ENCODE assay signal across 8 cellular contexts in the genomic region with DNA sequence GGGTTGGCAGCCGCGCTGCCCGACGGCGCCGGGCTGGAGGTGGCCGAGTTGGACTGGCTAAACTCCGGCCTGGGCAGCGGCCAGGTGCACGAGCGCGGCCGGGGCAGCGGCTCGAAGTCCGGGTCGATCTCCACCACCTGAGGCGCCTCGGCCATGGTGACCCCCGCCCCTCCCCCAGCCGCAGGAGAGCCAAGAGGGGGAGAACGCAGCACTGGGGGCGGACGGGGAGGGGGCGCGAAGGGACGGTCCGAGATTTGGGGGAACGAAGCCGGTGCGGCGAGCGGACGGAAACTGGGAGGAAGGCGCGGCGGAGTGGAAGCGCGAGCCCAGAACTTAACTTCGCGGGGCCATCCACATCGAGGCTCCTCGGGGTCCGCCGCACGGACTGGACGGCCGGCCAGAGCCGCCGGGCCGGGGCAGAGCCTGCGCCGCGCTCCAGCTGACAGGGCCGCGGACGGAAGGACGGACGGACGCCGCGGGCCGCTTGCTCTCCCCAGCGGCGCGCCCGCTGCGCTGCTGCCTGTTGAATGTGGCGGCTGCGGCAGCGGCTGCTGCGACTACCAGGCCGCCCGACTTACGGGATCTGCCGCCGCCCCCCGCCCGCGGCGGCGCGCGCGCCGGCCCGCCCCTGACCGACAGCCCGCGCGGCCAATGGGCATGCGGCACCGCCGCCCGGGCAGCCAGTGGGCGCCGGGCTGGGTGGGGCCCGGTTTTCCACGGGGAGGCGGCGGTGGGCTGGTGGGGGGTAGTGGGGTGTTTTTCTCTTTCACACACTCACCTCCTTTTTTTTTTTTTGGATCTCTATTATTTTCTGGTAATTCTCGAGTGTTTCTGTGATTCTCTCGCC. TPM values are rescaled to one million over a fixed set of nuclear protein-coding genes. Genes with fewer than 3 reads are reported as not detected.
A peak's percentile ranks its signal among the peaks of the same experiment; 100 is the strongest.
DNase-seq lines count a peak whose midpoint lies in the region; ATAC-seq, FAIRE-seq and TF ChIP-seq lines count a peak whose summit lies in the region.

A gene (minus strand): TSS at position 584 of the 847 bp plus-strand sequence. CDS start 429 bp downstream, at position 155.

- H4K20me1 ChIP-seq in hepatocyte (ENCODE audit: insufficient read depth, poor library complexity, severe bottlenecking): peaks cover 11% of the 10 kb centered on the region

- peak; percentile 80 for FAIRE-seq in GM12892 (lab: Jason Lieb, UNC)

- no peaks in the 10 kb centered on the region for H3K36me3 ChIP-seq in hepatocyte (replicated peaks; ENCODE audit: insufficient read depth, low read depth)

- DNase-seq in GM12892 (ENCODE audit: insufficient read length) (peak; percentile 94), NCI-H1105 (lab: John Stamatoyannopoulos, UW) (peak; percentile 54), T-helper 9 cell (peak; percentile 87), astrocyte of the cerebellum (ENCODE audit: low read depth) (peak; percentile 45), hepatocyte (ENCODE audit: low spot score) (peak; percentile 95), retinal pigment epithelial cell (ENCODE audit: low read depth) (no peak), OCI-M2 (lab: John Stamatoyannopoulos, UW; ENCODE audit: unreplicated experiment) (no peak)

- H3K9me3 ChIP-seq in hepatocyte (ENCODE audit: low read depth): no peaks in the 10 kb centered on the region

- H3K4me3 ChIP-seq in astrocyte of the cerebellum (ENCODE audit: low read depth, low read length) (peak within 1 kb of the TSS; percentile 63), hepatocyte (peak within 1 kb of the TSS; percentile 93), retinal pigment epithelial cell (ENCODE audit: low read length) (peak within 1 kb of the TSS; percentile 83)

- H3K79me2 ChIP-seq in hepatocyte: peaks cover 34% of the 10 kb centered on the region

- H3K4me2 ChIP-seq in hepatocyte: peak within 1 kb of the TSS; percentile 94

- H3K4me1 ChIP-seq in hepatocyte (ENCODE audit: insufficient read depth): no peaks in the 10 kb centered on the region

- TF ChIP-seq POLR2A in GM12892 (IDR thresholded peaks at IDR 0.05; ENCODE audit: low read depth, low read length): peak; percentile 96

- peak within 1 kb of the TSS; percentile 96 for H3K27ac ChIP-seq in hepatocyte

- H3K27me3 ChIP-seq in hepatocyte: no peaks in the 10 kb centered on the region

- H3K9me2 ChIP-seq in hepatocyte (replicated peaks; ENCODE audit: insufficient read depth): no peaks in the 10 kb centered on the region

- under 1% methylated on average over 56 of the region's 103 CpGs for WGBS in hepatocyte (ENCODE audit: low lambda C conversion rate, missing lambda C conversion rate)

- H2AFZ ChIP-seq in hepatocyte: peak within 1 kb of the TSS; percentile 89

- peak; percentile 57 for ATAC-seq in HG02588 (IDR thresholded peaks at IDR 0.05; ENCODE audit: unreplicated experiment)

- no peak for TF ChIP-seq CTCF in astrocyte of the cerebellum (IDR thresholded peaks at IDR 0.05; ENCODE audit: low read depth, low read length, missing control alignments)
- peak; percentile 10 for TF ChIP-seq CTCF in hepatocyte (IDR thresholded peaks at IDR 0.05; ENCODE audit: poor library complexity)
- TF ChIP-seq CTCF in retinal pigment epithelial cell (conservative IDR thresholded peaks at IDR 0.05; ENCODE audit: low read depth, low read length): no peak

- in situ Hi-C loops in astrocyte of the cerebellum (cut with HindIII; ENCODE audit: low sequenced_read_pairs): no loop called here

RNA-seq across cellular contexts. Expression of the gene that starts here (rescaled TPM):
- polyA plus RNA-seq in GM12892 (2012; ENCODE audit: missing spikeins): 7.0 TPM
- 26.5 and 30.3 TPM in 2 replicates for total RNA-seq in hepatocyte
- 35.2 and 48.3 TPM in 2 replicates for polyA plus RNA-seq in hepatocyte

Comparison
In these comparisons a context has a peak if more than half of its experiments do, and no peak if none do; other contexts are left out.
1. DNase-seq: peak in GM12892 (single experiment), NCI-H1105 (single experiment), T-helper 9 cell (single experiment), astrocyte of the cerebellum (single experiment) and hepatocyte (single experiment); none in retinal pigment epithelial cell (single experiment) and OCI-M2 (single experiment).
2. Peak in every context shown above with its lines, with median percentiles within 50 percentile points of each other: H3K4me3 ChIP-seq.